In the genomic region with DNA sequence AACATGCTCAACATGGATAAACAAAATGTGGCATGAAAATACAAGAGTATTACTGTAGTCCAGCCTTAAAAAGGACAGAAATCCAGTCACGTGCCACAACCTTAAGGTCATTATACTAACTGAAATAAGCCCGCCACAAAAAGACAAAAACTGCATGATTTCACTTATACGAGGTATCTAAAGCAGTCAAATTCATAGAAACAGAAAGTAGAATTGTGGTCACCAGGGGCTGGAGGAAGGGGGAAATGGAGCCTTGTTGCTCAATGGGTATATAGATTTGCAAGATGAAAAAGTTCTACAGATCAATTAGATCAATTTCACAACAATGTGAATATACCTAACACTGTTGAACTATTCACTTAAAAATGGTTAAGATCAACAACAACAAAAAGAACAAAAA, we compare ENCODE assay signal across 9 cellular contexts. TPM values are rescaled to one million over a fixed set of nuclear protein-coding genes. Genes with fewer than 3 reads are reported as not detected.
DNase-seq lines count a peak whose midpoint lies in the region; ATAC-seq and TF ChIP-seq lines count a peak whose summit lies in the region.
"Had no signal": no experiment of that assay in that cellular context is flagged by ENCODE, and none has a peak within 500 bp of the region (broad histone marks: within the 10 kb centered on the region; RNA-seq: fewer than 3 reads in every experiment).

No MANE protein-coding gene starts in this region.

- H3K9me2 ChIP-seq in Loucy (replicated peaks; ENCODE audit: low read depth, low read length) = no peaks in the 10 kb centered on the region

- H3K4me3 Mint-ChIP-seq in activated CD4-positive, alpha-beta T cell treated with anti-CD3 and anti-CD28 coated beads, Interleukin-2, amount 10 ng/mL, durations not matched to agents 24 days and 14 days = peak overlapping the region; percentile 34
- H3K4me3 Mint-ChIP-seq: nephron had no signal

- H2AFZ ChIP-seq in Loucy (ENCODE audit: low read length) = no peak overlapping the region

- WGBS in ovary, 3 donors = 92 to 98% (median 93%) methylated on average over 3 of the region's 3 CpGs

- H4K20me1 ChIP-seq in Loucy (ENCODE audit: insufficient read depth, low read length, poor library complexity, severe bottlenecking) = peaks cover 4% of the 10 kb centered on the region

- TF ChIP-seq EP300 in ovary (IDR thresholded peaks at IDR 0.05) = no peak

- no peaks in the 10 kb centered on the region for H3F3A ChIP-seq in Loucy (ENCODE audit: low read depth)

- no peak overlapping the region for H3K27ac Mint-ChIP-seq in activated CD4-positive, alpha-beta T cell treated with anti-CD3 and anti-CD28 coated beads, Interleukin-2, amount 10 ng/mL, durations not matched to agents 24 days and 14 days
- H3K27ac Mint-ChIP-seq: nephron had no signal

- H3K79me2 ChIP-seq in Loucy (ENCODE audit: insufficient read depth, low read length) = peaks cover 82% of the 10 kb centered on the region

- no peaks in the 10 kb centered on the region for H3K27me3 ChIP-seq in Loucy (ENCODE audit: insufficient read depth, low read length, poor library complexity, severe bottlenecking)
- no peaks in the 10 kb centered on the region for H3K27me3 ChIP-seq in neutrophil
- no peaks in the 10 kb centered on the region for H3K27me3 ChIP-seq in foreskin keratinocyte
- no peaks in the 10 kb centered on the region for H3K27me3 ChIP-seq in ovary

- ATAC-seq in HG02763 (IDR thresholded peaks at IDR 0.05; ENCODE audit: unreplicated experiment) (peak; percentile 85), foreskin keratinocyte (no peak)

- H3K9me3 Mint-ChIP-seq in activated CD4-positive, alpha-beta T cell treated with anti-CD3 and anti-CD28 coated beads, Interleukin-2, amount 10 ng/mL, durations not matched to agents 24 days and 14 days = no peaks in the 10 kb centered on the region

- H3K27me3 Mint-ChIP-seq in activated CD4-positive, alpha-beta T cell treated with anti-CD3 and anti-CD28 coated beads, Interleukin-2, amount 10 ng/mL, durations not matched to agents 24 days and 14 days = no peaks in the 10 kb centered on the region

- H3K4me1 Mint-ChIP-seq in activated CD4-positive, alpha-beta T cell treated with anti-CD3 and anti-CD28 coated beads, Interleukin-2, amount 10 ng/mL, durations not matched to agents 24 days and 14 days = peaks cover 58% of the 10 kb centered on the region
- H3K4me1 Mint-ChIP-seq: nephron had no signal

- H3K4me3 ChIP-seq in Loucy (ENCODE audit: low read length, poor library complexity, severe bottlenecking) (peak overlapping the region; percentile 10), neutrophil (ENCODE audit: low read depth in 1 of 2, low read length in 1 of 2) (no peak overlapping the region), ovary (no peak overlapping the region)

- no peak for TF ChIP-seq POLR2A in ovary (IDR thresholded peaks at IDR 0.05)

- no peak overlapping the region for H3K9ac ChIP-seq in Loucy (ENCODE audit: low read depth, low read length, poor library complexity, severe bottlenecking)

- H3K36me3 ChIP-seq in Loucy (ENCODE audit: insufficient read depth, low read length) (no peaks in the 10 kb centered on the region), neutrophil (peaks cover 35% of the 10 kb centered on the region), ovary (no peaks in the 10 kb centered on the region)

- H3K27ac ChIP-seq in neutrophil (peak overlapping the region; percentile 45), foreskin keratinocyte (no peak overlapping the region), ovary (no peak overlapping the region)

- H3K4me1 ChIP-seq in Loucy (ENCODE audit: insufficient read depth, low read length, poor library complexity, severe bottlenecking) (peaks cover 28% of the 10 kb centered on the region), neutrophil (ENCODE audit: control insufficient read depth in 1 of 2, insufficient read depth in 1 of 2, low read depth in 1 of 2, low read length in 1 of 2) (peaks cover 11 to 34% of the 10 kb centered on the region in 2 experiments), foreskin keratinocyte (peaks cover 7% of the 10 kb centered on the region), ovary (ENCODE audit: insufficient read depth) (peaks cover 3% of the 10 kb centered on the region)

- H3K9me3 ChIP-seq in Loucy (ENCODE audit: insufficient read depth, low read depth, low read length) (no peaks in the 10 kb centered on the region), neutrophil (no peaks in the 10 kb centered on the region), ovary (no peaks in the 10 kb centered on the region)

- intact Hi-C loops in activated CD4-positive, alpha-beta T cell treated with anti-CD3 and anti-CD28 coated beads, Interleukin-2, amount 10 ng/mL, durations not matched to agents 24 days and 14 days (cut with micrococcal nuclease) = no loop called here
- intact Hi-C loops in ovary (cut with DNase I) = no loop called here

- H3K36me3 Mint-ChIP-seq in activated CD4-positive, alpha-beta T cell treated with anti-CD3 and anti-CD28 coated beads, Interleukin-2, amount 10 ng/mL, durations not matched to agents 24 days and 14 days (ENCODE audit: low read depth) = peaks cover 63% of the 10 kb centered on the region

- no peak for TF ChIP-seq CTCF in Loucy (conservative IDR thresholded peaks at IDR 0.05; ENCODE audit: low read length)
- TF ChIP-seq CTCF in neutrophil (IDR thresholded peaks at IDR 0.05) = no peak
- TF ChIP-seq CTCF in foreskin keratinocyte (conservative IDR thresholded peaks at IDR 0.05) = no peak
- TF ChIP-seq CTCF in ovary (IDR thresholded peaks at IDR 0.05) = no peak

- DNase-seq in activated CD4-positive, alpha-beta T cell treated with anti-CD3 and anti-CD28 coated beads, Interleukin-2, amount 10 ng/mL, durations not matched to agents 24 days and 14 days = peak; percentile 77
- no peak for DNase-seq in activated CD4-positive, alpha-beta T cell treated with anti-CD3 and anti-CD28 coated beads, Interleukin-2, amount 50 U/mL, for 48 hours
- DNase-seq in foreskin keratinocyte = no peak
- no peak for DNase-seq in medulla oblongata (ENCODE audit: extremely low spot score)
- DNase-seq in ovary = no peak

- H3K4me2 ChIP-seq in Loucy (ENCODE audit: low read depth, low read length, poor library complexity, severe bottlenecking) = peak overlapping the region; percentile 36

RNA-seq across cellular contexts. Expression of a gene that starts 7.4 kb away (rescaled TPM):
- 47.4 and 51.4 TPM in 2 replicates for total RNA-seq in activated CD4-positive, alpha-beta T cell treated with anti-CD3 and anti-CD28 coated beads, Interleukin-2, amount 10 ng/mL, durations not matched to agents 24 days and 14 days
- total RNA-seq in foreskin keratinocyte = 49.8 and 51.2 TPM in 2 replicates
- 40.5 and 43.5 TPM in 2 replicates for polyA plus RNA-seq in foreskin keratinocyte
- total RNA-seq in ovary = 10 to 100 TPM; 30.8 to 65.5 (median 42.3) TPM
- 10 to 100 TPM; 23.4 to 99.9 TPM for polyA plus RNA-seq in ovary

RNA-seq across cellular contexts. Expression of a gene that starts 7.4 kb away (rescaled TPM):
- 14.0 and 15.5 TPM in 2 replicates for total RNA-seq in activated CD4-positive, alpha-beta T cell treated with anti-CD3 and anti-CD28 coated beads, Interleukin-2, amount 10 ng/mL, durations not matched to agents 24 days and 14 days
- total RNA-seq in foreskin keratinocyte (5.5 and 6.0 TPM in 2 replicates), ovary (1 to 10 TPM; 2.1 to 6.4 (median 6.1) TPM)
- polyA plus RNA-seq in foreskin keratinocyte (0.30 and 0.31 TPM in 2 replicates), ovary (1 to 10 TPM in 1 of 2 donors, under 1 TPM in 1; 0.56 to 1.0 TPM)

RNA-seq across cellular contexts. Expression of a gene that starts 24.3 kb away (rescaled TPM):
- 33.1 and 34.2 TPM in 2 replicates for total RNA-seq in activated CD4-positive, alpha-beta T cell treated with anti-CD3 and anti-CD28 coated beads, Interleukin-2, amount 10 ng/mL, durations not matched to agents 24 days and 14 days
- total RNA-seq in foreskin keratinocyte = 122 and 139 TPM in 2 replicates
- polyA plus RNA-seq in foreskin keratinocyte = 116 and 138 TPM in 2 replicates
- total RNA-seq in ovary = 100 to 1,000 TPM; 130 to 343 (median 251) TPM
- polyA plus RNA-seq in ovary = 100 to 1,000 TPM; 192 to 788 TPM
